In the genomic region with DNA sequence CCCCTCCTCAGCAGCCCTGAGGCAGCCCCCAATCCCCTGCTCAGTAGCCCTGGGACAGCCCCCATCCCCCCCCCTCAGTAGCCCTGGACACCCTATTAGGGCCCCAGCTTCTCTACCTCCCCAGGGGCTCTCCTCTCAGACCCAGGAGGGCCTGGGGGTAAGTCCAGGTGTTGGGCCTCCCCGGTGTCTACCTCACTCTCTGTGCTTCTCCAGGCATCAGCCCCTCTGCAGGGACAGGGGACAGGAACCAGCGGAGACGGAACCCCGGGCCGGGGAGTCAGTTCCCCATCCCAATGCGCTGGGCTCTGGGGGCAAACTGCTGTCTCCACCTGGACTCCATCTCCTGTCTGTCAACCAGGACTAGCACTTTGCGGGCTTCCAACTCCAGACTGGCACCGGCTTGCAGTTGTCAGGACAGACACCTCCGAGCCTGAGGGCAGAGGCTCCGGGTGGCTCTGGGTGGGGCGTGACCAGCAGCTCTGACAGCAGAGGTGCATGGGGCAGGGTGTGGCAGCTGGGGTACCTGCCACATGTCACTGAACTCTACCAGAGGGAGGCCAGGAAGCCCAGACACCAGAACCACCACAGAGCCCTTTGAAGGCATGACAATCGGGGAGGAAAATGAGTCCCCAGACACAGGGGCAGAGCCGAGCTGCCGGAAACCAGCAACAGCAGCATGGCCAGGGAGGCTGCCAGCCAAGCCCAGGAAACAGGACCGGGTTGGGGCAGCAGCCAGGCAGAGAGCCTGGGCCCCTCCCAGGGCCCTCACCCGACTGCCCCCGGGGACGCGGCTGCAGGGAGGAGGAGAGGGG, we compare ENCODE assay signal across 8 cellular contexts. TPM values are rescaled to one million over a fixed set of nuclear protein-coding genes. Genes with fewer than 3 reads are reported as not detected.
DNase-seq lines count a peak whose midpoint lies in the region; ATAC-seq and TF ChIP-seq lines count a peak whose summit lies in the region.

No MANE protein-coding gene starts in this region.

- peaks cover 0 to 18% (median 16%) of the 10 kb centered on the region in 3 donors for H3K27me3 Mint-ChIP-seq in CD14-positive monocyte (ENCODE audit: low read depth in 3 of 3)
- no peaks in the 10 kb centered on the region for H3K27me3 Mint-ChIP-seq in T-cell
- H3K27me3 Mint-ChIP-seq in activated naive CD8-positive, alpha-beta T cell treated with anti-CD3 and anti-CD28 coated beads, Interleukin-2, amount 10 ng/mL, durations not matched to agents 7 days and 5 days = no peaks in the 10 kb centered on the region

- intact Hi-C loops in CD14-positive monocyte (cut with micrococcal nuclease) = no loop called here

- H3K4me1 Mint-ChIP-seq in CD14-positive monocyte = peaks cover 12% of the 10 kb centered on the region
- H3K4me1 Mint-ChIP-seq in T-cell = peaks cover 7 to 19% (median 11%) of the 10 kb centered on the region in 3 donors
- H3K4me1 Mint-ChIP-seq in activated naive CD8-positive, alpha-beta T cell treated with anti-CD3 and anti-CD28 coated beads, Interleukin-2, amount 10 ng/mL, durations not matched to agents 7 days and 5 days = peaks cover 6% of the 10 kb centered on the region

- H3K27ac Mint-ChIP-seq in CD14-positive monocyte (peak overlapping the region in 1 of 7 donors; percentile 58), T-cell (peak overlapping the region; percentile 68 to 86)
- H3K27ac Mint-ChIP-seq in activated naive CD8-positive, alpha-beta T cell treated with anti-CD3 and anti-CD28 coated beads, Interleukin-2, amount 10 ng/mL, durations not matched to agents 7 days and 5 days = peak overlapping the region; percentile 61

- no peak for TF ChIP-seq CTCF in CD14-positive monocyte (IDR thresholded peaks at IDR 0.05)

- ATAC-seq in T-cell (replicated peaks in 1 of 4) (peak; percentile 94 to 98 (median 96)), HG02981 (IDR thresholded peaks at IDR 0.05; ENCODE audit: unreplicated experiment) (no peak), HG02870 (IDR thresholded peaks at IDR 0.05; ENCODE audit: unreplicated experiment) (no peak)
- peak; percentile 93 for ATAC-seq in activated naive CD8-positive, alpha-beta T cell treated with anti-CD3 and anti-CD28 coated beads, Interleukin-2, amount 10 ng/mL, durations not matched to agents 7 days and 5 days (ENCODE audit: low read depth)

- no peaks in the 10 kb centered on the region for H3K36me3 Mint-ChIP-seq in CD14-positive monocyte
- no peaks in the 10 kb centered on the region for H3K36me3 Mint-ChIP-seq in T-cell
- no peaks in the 10 kb centered on the region for H3K36me3 Mint-ChIP-seq in activated naive CD8-positive, alpha-beta T cell treated with anti-CD3 and anti-CD28 coated beads, Interleukin-2, amount 10 ng/mL, durations not matched to agents 7 days and 5 days

- POLR2A ChIA-PET in T-cell (lab: Charles Lee) = no interaction called here
- POLR2A ChIA-PET in activated naive CD8-positive, alpha-beta T cell treated with anti-CD3 and anti-CD28 coated beads, Interleukin-2, amount 10 ng/mL, durations not matched to agents 7 days and 5 days (lab: Charles Lee) = interaction anchor here (1.1 kb wide), 1 partner anchor 15 kb away, joined by 3 read pairs; no protein-coding TSS in a partner anchor

- no peak for DNase-seq in CD14-positive monocyte (ENCODE audit: low spot score)
- DNase-seq in T-cell = peak; percentile 41 to 72 (median 60)
- DNase-seq in activated naive CD8-positive, alpha-beta T cell treated with anti-CD3 and anti-CD28 coated beads, Interleukin-2, amount 10 ng/mL, durations not matched to agents 7 days and 5 days = peak; percentile 64
- DNase-seq in pons (ENCODE audit: low spot score) = peak; percentile 19
- DNase-seq in HK-2 (ENCODE audit: unreplicated experiment) = no peak
- no peak for DNase-seq in NCI-H1105 (lab: John Stamatoyannopoulos, UW)

- CTCF ChIA-PET in T-cell (lab: Charles Lee) = interaction anchor here in 1 of 2 donors (0.5 kb wide), 1 partner anchor 188 kb away, joined by 4 read pairs; no protein-coding TSS in a partner anchor

- H3K9me3 Mint-ChIP-seq in CD14-positive monocyte (peaks cover 0 to 2% (median 0%) of the 10 kb centered on the region in 7 donors), T-cell (no peaks in the 10 kb centered on the region)
- H3K9me3 Mint-ChIP-seq in activated naive CD8-positive, alpha-beta T cell treated with anti-CD3 and anti-CD28 coated beads, Interleukin-2, amount 10 ng/mL, durations not matched to agents 7 days and 5 days = no peaks in the 10 kb centered on the region

- peak overlapping the region; percentile 31 to 77 for H3K4me3 Mint-ChIP-seq in CD14-positive monocyte
- peak overlapping the region; percentile 51 to 74 (median 62) for H3K4me3 Mint-ChIP-seq in T-cell
- peak overlapping the region; percentile 56 for H3K4me3 Mint-ChIP-seq in activated naive CD8-positive, alpha-beta T cell treated with anti-CD3 and anti-CD28 coated beads, Interleukin-2, amount 10 ng/mL, durations not matched to agents 7 days and 5 days

RNA-seq across cellular contexts. Expression of a gene that starts 17.7 kb away (rescaled TPM):
- polyA plus RNA-seq in CD14-positive monocyte = 10 to 100 TPM; 35.8 to 52.5 TPM
- 10 to 100 TPM; 25.9 to 37.3 (median 33.6) TPM for total RNA-seq in T-cell
- 10 to 100 TPM; 30.5 to 31.0 TPM for total RNA-seq in activated naive CD8-positive, alpha-beta T cell treated with anti-CD3 and anti-CD28 coated beads, Interleukin-2, amount 10 ng/mL, durations not matched to agents 7 days and 5 days

Comparison
In these comparisons a context has a peak if more than half of its experiments do, and no peak if none do; other contexts are left out.
1. DNase-seq: peak in T-cell (34 of 34), activated naive CD8-positive, alpha-beta T cell treated with anti-CD3 and anti-CD28 coated beads, Interleukin-2, amount 10 ng/mL, durations not matched to agents 7 days and 5 days (single experiment) and pons (single experiment); none in CD14-positive monocyte (single experiment), HK-2 (single experiment) and NCI-H1105 (single experiment).
2. ATAC-seq: peak in T-cell (4 of 4) and activated naive CD8-positive, alpha-beta T cell treated with anti-CD3 and anti-CD28 coated beads, Interleukin-2, amount 10 ng/mL, durations not matched to agents 7 days and 5 days (single experiment); none in HG02981 (single experiment) and HG02870 (single experiment).
3. Peak in every context shown above with its lines, with median percentiles within 50 percentile points of each other: H3K4me3 Mint-ChIP-seq.